Comparison of ENCODE assay signal across 21 cellular contexts in the genomic region with DNA sequence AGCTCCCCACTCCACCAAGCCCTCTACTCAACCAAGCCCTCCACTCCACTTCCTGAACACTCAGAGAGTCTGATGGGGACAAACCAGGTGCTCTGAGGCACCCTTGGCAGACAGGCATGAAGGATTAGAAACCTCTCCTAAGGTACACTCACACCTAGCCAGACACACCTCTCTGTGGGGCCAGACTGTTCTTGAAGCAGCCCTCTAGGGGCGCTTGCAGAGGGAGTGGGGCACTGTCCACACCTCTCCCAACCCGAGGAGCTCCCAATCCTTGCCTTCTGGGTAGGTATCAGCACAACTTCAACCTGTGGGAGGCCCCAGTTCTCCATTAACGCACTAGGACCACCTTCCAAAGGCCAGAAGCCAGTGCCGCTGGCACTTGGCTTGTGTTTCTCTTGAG.
"Had no signal": no experiment of that assay in that cellular context is flagged by ENCODE, and none has a peak within 500 bp of the region (broad histone marks: within the 10 kb centered on the region; RNA-seq: fewer than 3 reads in every experiment).

No MANE protein-coding gene starts in this region.

- H3K27ac ChIP-seq: heart left ventricle, sigmoid colon, skin epidermis, testis, tibial nerve, upper lobe of right lung, vagina had no signal

- H3K4me1 Mint-ChIP-seq: endodermal cell; naive B cell; stimulated activated naive B cell treated with anti-CD40 and anti-IgM and Interleukin-4, amounts not matched to agents 10 μg/mL and 1 μg/mL and 100 μg/mL, for 72 hours; stimulated activated naive CD8-positive, alpha-beta T cell treated with anti-CD3 and anti-CD28 coated beads, Interleukin-15, amount 100 ng/mL, for 72 hours had no signal

- H3K4me1 ChIP-seq: sigmoid colon, testis, upper lobe of right lung, vagina had no signal

- H3K27me3 ChIP-seq: sigmoid colon, testis, tibial nerve, upper lobe of right lung, vagina had no signal

- H3K27me3 Mint-ChIP-seq: naive B cell; stimulated activated naive B cell treated with anti-CD40 and anti-IgM and Interleukin-4, amounts not matched to agents 10 μg/mL and 1 μg/mL and 100 μg/mL, for 72 hours had no signal

- H3K27ac Mint-ChIP-seq: endodermal cell; naive B cell; stimulated activated naive B cell treated with anti-CD40 and anti-IgM and Interleukin-4, amounts not matched to agents 10 μg/mL and 1 μg/mL and 100 μg/mL, for 72 hours had no signal

- H3K4me3 ChIP-seq: heart left ventricle, sigmoid colon, skin epidermis, testis, tibial nerve, upper lobe of right lung, vagina had no signal

- H3K9me3 Mint-ChIP-seq: endodermal cell, nephron had no signal

- ATAC-seq: heart left ventricle; stimulated activated naive CD8-positive, alpha-beta T cell treated with anti-CD3 and anti-CD28 coated beads, Interleukin-15, amount 100 ng/mL, for 72 hours; upper lobe of right lung had no signal

- H3K36me3 Mint-ChIP-seq: naive B cell; stimulated activated naive B cell treated with anti-CD40 and anti-IgM and Interleukin-4, amounts not matched to agents 10 μg/mL and 1 μg/mL and 100 μg/mL, for 72 hours had no signal

- H3K4me3 Mint-ChIP-seq: endodermal cell; naive B cell; nephron; stimulated activated naive B cell treated with anti-CD40 and anti-IgM and Interleukin-4, amounts not matched to agents 10 μg/mL and 1 μg/mL and 100 μg/mL, for 72 hours; stimulated activated naive CD8-positive, alpha-beta T cell treated with anti-CD3 and anti-CD28 coated beads, Interleukin-15, amount 100 ng/mL, for 72 hours had no signal

- H3K36me3 ChIP-seq: heart left ventricle, sigmoid colon, tibial nerve, upper lobe of right lung, vagina had no signal

- DNase-seq: effector CD4-positive, alpha-beta T cell; endodermal cell; erythroblast; foreskin melanocyte; heart left ventricle; hippocampal formation; kidney glomerular epithelial cell; mesendoderm; naive B cell; posterior cingulate gyrus; sigmoid colon; stimulated activated CD4-positive, alpha-beta T cell treated with anti-CD3 and anti-CD28 coated beads, Interleukin-2, amount 100 ng/mL, for 24 hours; stimulated activated CD4-positive, alpha-beta T cell treated with anti-CD3 and anti-CD28 coated beads, Interleukin-4, amount 100 ng/mL, for 4 hours; stimulated activated naive B cell treated with anti-CD40 and anti-IgM and Interleukin-4, amounts not matched to agents 10 μg/mL and 1 μg/mL and 100 μg/mL, for 72 hours; stimulated activated naive CD8-positive, alpha-beta T cell treated with anti-CD3 and anti-CD28 coated beads, Interleukin-15, amount 100 ng/mL, for 72 hours; testis; upper lobe of right lung had no signal

- H3K9me3 ChIP-seq: heart left ventricle, sigmoid colon, testis, tibial nerve, upper lobe of right lung, vagina had no signal
